7 cellular contexts compared by ENCODE assay signal in genomic region chr1:207013321-207014085, GRCh38. TPM values are rescaled to one million over a fixed set of nuclear protein-coding genes. Genes with fewer than 3 reads are reported as not detected.
"Had no signal": no experiment of that assay in that cellular context is flagged by ENCODE, and none has a peak within 500 bp of the region (broad histone marks: within the 10 kb centered on the region; RNA-seq: fewer than 3 reads in every experiment).

No MANE protein-coding gene starts in this region.

- FAIRE-seq: HepG2, HTR-8/SVneo had no signal

- DNase-seq: IMR-90, KBM-7 had no signal

- H3K27ac ChIP-seq: HL-60 had no signal

- ATAC-seq: HepG2 had no signal

RNA-seq across cellular contexts. Expression of gene FCAMR, which starts 43.2 kb away (rescaled TPM):
- total RNA-seq: HepG2, HT1080, IMR-90 had no signal
- polyA plus RNA-seq: HepG2, IgD-negative memory B cell, IMR-90 had no signal
